Comparison of ENCODE assay signal across 29 cellular contexts in the genomic region with DNA sequence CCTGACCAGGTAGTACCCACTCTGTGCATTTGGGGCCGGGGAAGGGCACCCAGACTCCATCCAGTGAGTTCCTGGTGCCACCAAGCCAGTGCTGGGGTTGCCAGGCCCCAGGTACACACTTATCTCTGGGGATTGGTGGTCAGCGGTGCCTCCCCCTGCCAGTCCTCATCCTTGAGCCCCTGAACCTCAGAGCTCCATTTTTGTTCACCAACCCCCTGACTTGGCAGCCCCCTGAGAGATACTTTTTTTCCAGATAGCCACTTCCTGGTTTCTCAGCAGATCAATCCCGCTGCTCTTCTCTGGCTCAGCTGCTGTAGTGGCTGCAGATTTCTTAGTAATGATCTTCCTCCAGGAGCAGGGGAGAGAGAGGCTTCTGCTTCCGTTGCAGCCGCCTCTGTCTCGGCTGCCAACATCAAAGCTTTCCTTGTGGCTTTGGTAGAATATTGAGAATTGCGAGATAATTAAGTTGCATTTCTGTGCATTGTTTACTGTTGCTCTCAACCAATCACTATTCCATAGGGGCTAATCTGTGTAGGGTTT.
DNase-seq lines count a peak whose midpoint lies in the region; ATAC-seq and TF ChIP-seq lines count a peak whose summit lies in the region.
"Had no signal": no experiment of that assay in that cellular context is flagged by ENCODE, and none has a peak within 500 bp of the region (broad histone marks: within the 10 kb centered on the region; RNA-seq: fewer than 3 reads in every experiment).

No MANE protein-coding gene starts in this region.

- no peak for TF ChIP-seq EP300 in gastroesophageal sphincter (IDR thresholded peaks at IDR 0.05)

- no peaks in the 10 kb centered on the region for H3K27me3 Mint-ChIP-seq in osteocyte (ENCODE audit: unreplicated experiment)
- H3K27me3 Mint-ChIP-seq in effector memory CD8-positive, alpha-beta T cell = peaks cover 42 to 86% of the 10 kb centered on the region in 2 donors

- ATAC-seq in effector memory CD8-positive, alpha-beta T cell (replicated peaks) = no peak
- ATAC-seq in HG02798 (IDR thresholded peaks at IDR 0.05; ENCODE audit: poor library complexity, unreplicated experiment) (no peak), gastroesophageal sphincter (no peak), GM19455 (IDR thresholded peaks at IDR 0.05; ENCODE audit: unreplicated experiment) (no peak)
- ATAC-seq: activated CD8-positive, alpha-beta T cell treated with anti-CD3 and anti-CD28 coated beads for 36 hours; activated T-helper 17 cell treated with anti-CD3 and anti-CD28 coated beads, Interleukin-2, amount 50 U/mL, for 72 hours; left ventricle myocardium superior had no signal

- no peaks in the 10 kb centered on the region for H3K36me3 ChIP-seq in BLaER1
- no peaks in the 10 kb centered on the region for H3K36me3 ChIP-seq in Loucy (ENCODE audit: insufficient read depth, low read length)
- H3K36me3 ChIP-seq in gastroesophageal sphincter = no peaks in the 10 kb centered on the region
- H3K36me3 ChIP-seq: adrenal gland, Peyer's patch, right atrium auricular region, tibial artery had no signal

- H2AFZ ChIP-seq in Loucy (ENCODE audit: low read length) = peak overlapping the region; percentile 67; the same call in 1 of the 2 replicates

- H3K36me3 Mint-ChIP-seq in osteocyte (ENCODE audit: unreplicated experiment) = peaks cover 33% of the 10 kb centered on the region
- H3K36me3 Mint-ChIP-seq in effector memory CD8-positive, alpha-beta T cell (ENCODE audit: insufficient read depth) = no peaks in the 10 kb centered on the region
- H3K36me3 Mint-ChIP-seq: activated naive CD4-positive, alpha-beta T cell treated with anti-CD3 and anti-CD28 coated beads, Interleukin-2, amount 10 ng/mL, durations not matched to agents 7 days and 5 days had no signal

- intact Hi-C loops in lower leg skin (cut with DNase I; ENCODE audit: low total_unique reads) = no loop called here

- TF ChIP-seq CTCF in Loucy (conservative IDR thresholded peaks at IDR 0.05; ENCODE audit: low read length) (no peak), lower leg skin (IDR thresholded peaks at IDR 0.05) (no peak), osteocyte (IDR thresholded peaks at IDR 0.05) (no peak), gastroesophageal sphincter (IDR thresholded peaks at IDR 0.05) (no peak)

- H3K79me2 ChIP-seq in Loucy (ENCODE audit: insufficient read depth, low read length) = no peaks in the 10 kb centered on the region

- H4K20me1 ChIP-seq in BLaER1 = no peaks in the 10 kb centered on the region
- no peaks in the 10 kb centered on the region for H4K20me1 ChIP-seq in Loucy (ENCODE audit: insufficient read depth, low read length, poor library complexity, severe bottlenecking)

- DNase-seq in lower leg skin (ENCODE audit: low spot score in 2 of 2) (no peak), osteocyte (ENCODE audit: extremely low spot score, unreplicated experiment) (no peak)
- no peak for DNase-seq in effector memory CD8-positive, alpha-beta T cell
- DNase-seq: activated CD4-positive, CD25-positive, alpha-beta regulatory T cell treated with anti-CD3 and anti-CD28 coated beads, Interleukin-2, amount 50 U/mL, for 72 hours; activated CD8-positive, alpha-beta memory T cell treated with anti-CD3 and anti-CD28 coated beads, Interleukin-2, amount 50 U/mL, for 48 hours; activated CD8-positive, alpha-beta T cell treated with anti-CD3 and anti-CD28 coated beads for 36 hours; activated naive CD4-positive, alpha-beta T cell treated with anti-CD3 and anti-CD28 coated beads, Interleukin-2, amount 10 ng/mL, durations not matched to agents 7 days and 5 days; adrenal gland; DMS 273 treated with DMSO at 0.1 percent for 48 hours; effector CD4-positive, alpha-beta T cell; KG1; left ventricle myocardium superior; MG63; NCI-H1105 treated with DMSO at 0.1 percent for 48 hours; NCI-H1930; Peyer's patch; SHP77 treated with DMSO at 0.1 percent for 48 hours; stimulated activated CD4-positive, alpha-beta T cell treated with anti-CD3 and anti-CD28 coated beads, Interleukin-4, amount 100 ng/mL, for 24 hours; T-helper 2 cell; tibial artery had no signal

- H3K27ac ChIP-seq in BLaER1 = peak overlapping the region; percentile 60; the same call in 1 of the 2 replicates
- H3K27ac ChIP-seq in gastroesophageal sphincter = no peak overlapping the region
- H3K27ac ChIP-seq: adrenal gland, tibial artery had no signal

- H3K27me3 ChIP-seq in BLaER1 = no peaks in the 10 kb centered on the region
- H3K27me3 ChIP-seq in Loucy (ENCODE audit: insufficient read depth, low read length, poor library complexity, severe bottlenecking) = no peaks in the 10 kb centered on the region
- no peaks in the 10 kb centered on the region for H3K27me3 ChIP-seq in gastroesophageal sphincter
- H3K27me3 ChIP-seq: adrenal gland, MG63, Peyer's patch, right atrium auricular region, tibial artery had no signal

- peaks cover 41% of the 10 kb centered on the region for H3K4me1 ChIP-seq in BLaER1
- no peaks in the 10 kb centered on the region for H3K4me1 ChIP-seq in Loucy (ENCODE audit: insufficient read depth, low read length, poor library complexity, severe bottlenecking)
- H3K4me1 ChIP-seq in gastroesophageal sphincter = peaks cover 0 to 11% (median 0%) of the 10 kb centered on the region in 3 donors

- H3K4me3 Mint-ChIP-seq in osteocyte (ENCODE audit: unreplicated experiment) = no peak overlapping the region
- H3K4me3 Mint-ChIP-seq in effector memory CD8-positive, alpha-beta T cell = no peak overlapping the region
- H3K4me3 Mint-ChIP-seq: activated CD8-positive, alpha-beta T cell treated with anti-CD3 and anti-CD28 coated beads for 36 hours; activated naive CD4-positive, alpha-beta T cell treated with anti-CD3 and anti-CD28 coated beads, Interleukin-2, amount 10 ng/mL, durations not matched to agents 7 days and 5 days; activated T-helper 17 cell treated with anti-CD3 and anti-CD28 coated beads, Interleukin-2, amount 50 U/mL, for 72 hours; B cell; neural crest cell had no signal

- H3K9me3 ChIP-seq in BLaER1 = no peaks in the 10 kb centered on the region
- H3K9me3 ChIP-seq in Loucy (ENCODE audit: insufficient read depth, low read depth, low read length) = no peaks in the 10 kb centered on the region
- no peaks in the 10 kb centered on the region for H3K9me3 ChIP-seq in gastroesophageal sphincter
- H3K9me3 ChIP-seq: adrenal gland, MG63, Peyer's patch, right atrium auricular region, tibial artery had no signal

- H3K4me2 ChIP-seq in BLaER1 = peak overlapping the region; percentile 74
- peak overlapping the region; percentile 23 for H3K4me2 ChIP-seq in Loucy (ENCODE audit: low read depth, low read length, poor library complexity, severe bottlenecking)

- H3K9me2 ChIP-seq in Loucy (replicated peaks; ENCODE audit: low read depth, low read length) = no peaks in the 10 kb centered on the region

- H3K4me3 ChIP-seq in BLaER1 (no peak overlapping the region), Loucy (ENCODE audit: low read length, poor library complexity, severe bottlenecking) (no peak overlapping the region), lower leg skin (ENCODE audit: low read depth, poor library complexity, severe bottlenecking) (peak overlapping the region; percentile 1), gastroesophageal sphincter (no peak overlapping the region)
- H3K4me3 ChIP-seq: adrenal gland, MG63, Peyer's patch, right atrium auricular region, tibial artery had no signal

- H3K9me3 Mint-ChIP-seq in osteocyte (ENCODE audit: unreplicated experiment) = no peaks in the 10 kb centered on the region
- H3K9me3 Mint-ChIP-seq in effector memory CD8-positive, alpha-beta T cell = no peaks in the 10 kb centered on the region
- H3K9me3 Mint-ChIP-seq: activated CD8-positive, alpha-beta T cell treated with anti-CD3 and anti-CD28 coated beads for 36 hours; activated naive CD4-positive, alpha-beta T cell treated with anti-CD3 and anti-CD28 coated beads, Interleukin-2, amount 10 ng/mL, durations not matched to agents 7 days and 5 days; activated T-helper 17 cell treated with anti-CD3 and anti-CD28 coated beads, Interleukin-2, amount 50 U/mL, for 72 hours; neural crest cell had no signal

- 49 to 56% methylated on average over 6 to 7 of the region's 7 CpGs for WGBS in lower leg skin, 2 donors
- WGBS in gastroesophageal sphincter (ENCODE audit: low coverage in 1 of 2), 2 donors = 8 to 57% methylated on average over 4 to 5 of the region's 7 CpGs

- H3F3A ChIP-seq in Loucy (ENCODE audit: low read depth) = no peaks in the 10 kb centered on the region

- peaks cover 84% of the 10 kb centered on the region for H3K4me1 Mint-ChIP-seq in osteocyte (ENCODE audit: unreplicated experiment)
- H3K4me1 Mint-ChIP-seq in effector memory CD8-positive, alpha-beta T cell (ENCODE audit: low read depth in 2 of 2) = no peaks in the 10 kb centered on the region
- H3K4me1 Mint-ChIP-seq: activated naive CD4-positive, alpha-beta T cell treated with anti-CD3 and anti-CD28 coated beads, Interleukin-2, amount 10 ng/mL, durations not matched to agents 7 days and 5 days; activated T-helper 17 cell treated with anti-CD3 and anti-CD28 coated beads, Interleukin-2, amount 50 U/mL, for 72 hours; B cell had no signal

- TF ChIP-seq POLR2A in lower leg skin (IDR thresholded peaks at IDR 0.05) (no peak), gastroesophageal sphincter (IDR thresholded peaks at IDR 0.05) (no peak)

- peak overlapping the region; percentile 99 for H3K27ac Mint-ChIP-seq in osteocyte (ENCODE audit: unreplicated experiment)
- H3K27ac Mint-ChIP-seq in effector memory CD8-positive, alpha-beta T cell = no peak overlapping the region
- H3K27ac Mint-ChIP-seq: activated CD8-positive, alpha-beta T cell treated with anti-CD3 and anti-CD28 coated beads for 36 hours; activated naive CD4-positive, alpha-beta T cell treated with anti-CD3 and anti-CD28 coated beads, Interleukin-2, amount 10 ng/mL, durations not matched to agents 7 days and 5 days; activated T-helper 17 cell treated with anti-CD3 and anti-CD28 coated beads, Interleukin-2, amount 50 U/mL, for 72 hours; B cell had no signal

- no peak overlapping the region for H3K9ac ChIP-seq in BLaER1
- H3K9ac ChIP-seq in Loucy (ENCODE audit: low read depth, low read length, poor library complexity, severe bottlenecking) = no peak overlapping the region
